In genomic region chr12:13182881-13183280, GRCh38 we compare ENCODE assay signal across 19 cellular contexts. TPM values are rescaled to one million over a fixed set of nuclear protein-coding genes. Genes with fewer than 3 reads are reported as not detected.
DNase-seq lines count a peak whose midpoint lies in the region; FAIRE-seq and TF ChIP-seq lines count a peak whose summit lies in the region.
"Had no signal": no experiment of that assay in that cellular context is flagged by ENCODE, and none has a peak within 500 bp of the region (broad histone marks: within the 10 kb centered on the region; RNA-seq: fewer than 3 reads in every experiment).

No MANE protein-coding gene starts in this region.

- H3K23ac ChIP-seq in H9 (ENCODE audit: insufficient read length, low read depth, low read length), result no peak overlapping the region

- H3K27ac Mint-ChIP-seq in H9 (no peak overlapping the region), type B pancreatic cell (peak overlapping the region; percentile 89)
- H3K27ac Mint-ChIP-seq: CD4-positive, CD25-positive, alpha-beta regulatory T cell; GM23338 had no signal

- no peaks in the 10 kb centered on the region for H4K20me1 ChIP-seq in H9 (ENCODE audit: control insufficient read depth, insufficient read depth, insufficient read length)
- H4K20me1 ChIP-seq in PC-9 (ENCODE audit: insufficient read depth), result no peaks in the 10 kb centered on the region

- H2BK15ac ChIP-seq in H9 (ENCODE audit: low read depth, low read length), result no peak overlapping the region

- CTCF ChIA-PET in PC-9 (lab: Charles Lee), result no interaction called here

- no peak overlapping the region for H2AK5ac ChIP-seq in H9 (ENCODE audit: insufficient read length, low read length)

- H3K9me2 ChIP-seq in PC-9 (ENCODE audit: insufficient read depth), result no peaks in the 10 kb centered on the region

- no peak overlapping the region for H4K91ac ChIP-seq in H9 (ENCODE audit: insufficient read length, low read depth, low read length)

- H2BK20ac ChIP-seq in H9 (ENCODE audit: low read depth, low read length, poor library complexity, severe bottlenecking), result no peak overlapping the region

- H3K9ac ChIP-seq in H9 (ENCODE audit: extremely low read depth, insufficient read length, low read length) (no peak overlapping the region), kidney (ENCODE audit: low read length in 2 of 2) (no peak overlapping the region)
- H3K9ac ChIP-seq: KMS-11 had no signal

- H3T11ph ChIP-seq in H9 (ENCODE audit: low read length), result no peak overlapping the region

- DNase-seq in H9 (peak; percentile 20), PC-9 (no peak), islet precursor cell (peak; percentile 43), type B pancreatic cell (ENCODE audit: extremely low spot score, unreplicated experiment) (no peak), NCI-H226 (no peak), HT-29 (ENCODE audit: low spot score) (no peak), kidney (no peak)
- DNase-seq: CD4-positive, CD25-positive, alpha-beta regulatory T cell; DMS153; MM.1S; NCI-H1694; NCI-H2029 treated with DMSO at 0.1 percent for 48 hours; NCI-H526 treated with DMSO at 0.1 percent for 48 hours; Peyer's patch; SHP77 treated with DMSO at 0.1 percent for 48 hours had no signal

- H3K4me1 Mint-ChIP-seq in H9, result peaks cover 26% of the 10 kb centered on the region in 2 experiments
- H3K4me1 Mint-ChIP-seq in type B pancreatic cell (ENCODE audit: unreplicated experiment), result peaks cover 11% of the 10 kb centered on the region

- H3K36me3 Mint-ChIP-seq in H9 (ENCODE audit: insufficient read depth in 1 of 3, low read depth in 3 of 3) (no peaks in the 10 kb centered on the region), type B pancreatic cell (no peaks in the 10 kb centered on the region)
- H3K36me3 Mint-ChIP-seq: CD4-positive, CD25-positive, alpha-beta regulatory T cell had no signal

- H3K56ac ChIP-seq in H9 (ENCODE audit: insufficient read length, low read depth, low read length), result no peak overlapping the region

- peaks cover 31% of the 10 kb centered on the region for H3F3A ChIP-seq in PC-9 (ENCODE audit: insufficient read depth, low read depth)

- H2BK5ac ChIP-seq in H9 (ENCODE audit: insufficient read length, low read length), result no peak overlapping the region

- BruUV-seq in PC-9 (replicated peaks; lab: Mats Ljungman, UMichigan), result no TSS peak

- H3K9me3 Mint-ChIP-seq in H9 (no peaks in the 10 kb centered on the region), type B pancreatic cell (peaks cover 3% of the 10 kb centered on the region)
- H3K9me3 Mint-ChIP-seq: GM23338 had no signal

- TF ChIP-seq CTCF in H9 (conservative IDR thresholded peaks at IDR 0.05) (no peak), PC-9 (conservative IDR thresholded peaks at IDR 0.05) (no peak), type B pancreatic cell (conservative IDR thresholded peaks at IDR 0.05) (no peak), kidney (IDR thresholded peaks at IDR 0.05; ENCODE audit: borderline replicate concordance, extremely low read depth, insufficient read depth) (no peak)

- no peaks in the 10 kb centered on the region for H3K79me1 ChIP-seq in H9 (ENCODE audit: insufficient read depth, low read depth, low read length, poor library complexity, severe bottlenecking)

- FAIRE-seq in kidney (lab: Jason Lieb, UNC), result no peak

- no peak overlapping the region for H3K4ac ChIP-seq in H9 (ENCODE audit: low read depth, low read length)

- H4K8ac ChIP-seq in H9 (replicated peaks; ENCODE audit: insufficient read length, low read depth, low read length), result no peak overlapping the region

- no peak overlapping the region for H3K18ac ChIP-seq in H9 (ENCODE audit: insufficient read length, low read depth, low read length)

- H2BK12ac ChIP-seq in H9 (ENCODE audit: insufficient read length, low read depth, low read length), result no peak overlapping the region

- H4K5ac ChIP-seq in H9 (ENCODE audit: insufficient read length, low read depth, low read length), result no peak overlapping the region

- H3K4me2 ChIP-seq in H9 (ENCODE audit: insufficient read depth, insufficient read length, low read length), result no peak overlapping the region
- H3K4me2 ChIP-seq in PC-9, result no peak overlapping the region
- H3K4me2 ChIP-seq: GM23338, KMS-11 had no signal

- H3K9me3 ChIP-seq in H9 (ENCODE audit: control insufficient read depth, low read depth, low read length) (no peaks in the 10 kb centered on the region), PC-9 (ENCODE audit: insufficient read depth, low read depth) (no peaks in the 10 kb centered on the region), kidney (ENCODE audit: control insufficient read depth in 1 of 2, low read length in 2 of 2) (no peaks in the 10 kb centered on the region)
- H3K9me3 ChIP-seq: HAP-1, Peyer's patch had no signal

- POLR2A ChIA-PET in PC-9 (lab: Charles Lee; ENCODE audit: unreplicated experiment), result interaction anchor here (1.0 kb wide), 1 partner anchor 14 kb away, joined by 4 read pairs; the partner anchor contains the start of gene EMP1

- WGBS in H9 (ENCODE audit: extremely low coverage, insufficient read length, low lambda C conversion rate), result no CpG with 5 or more reads among the region's 1 CpG

- no peak overlapping the region for H2AFZ ChIP-seq in H9 (ENCODE audit: low read length)
- H2AFZ ChIP-seq in PC-9, result no peak overlapping the region
- H2AFZ ChIP-seq: GM23338 had no signal

- no peaks in the 10 kb centered on the region for H3K27me3 Mint-ChIP-seq in H9 (ENCODE audit: low read depth)
- H3K27me3 Mint-ChIP-seq in type B pancreatic cell, result peaks cover 4% of the 10 kb centered on the region

- H3K27ac ChIP-seq in H9 (ENCODE audit: insufficient read length, low read depth, low read length), result no peak overlapping the region
- H3K27ac ChIP-seq in PC-9, result 0 out of 2 replicates have a peak overlapping the region, but pooled peaks have one; percentile 5
- no peak overlapping the region for H3K27ac ChIP-seq in kidney (ENCODE audit: low read depth in 2 of 2, low read length in 2 of 2)
- H3K27ac ChIP-seq: KMS-11, Peyer's patch, SK-N-MC had no signal

- H3K27me3 ChIP-seq in H9 (ENCODE audit: insufficient read depth, low read length) (no peaks in the 10 kb centered on the region), PC-9 (ENCODE audit: insufficient read depth, low read depth) (no peaks in the 10 kb centered on the region)
- H3K27me3 ChIP-seq: Peyer's patch had no signal

- no peak overlapping the region for H3K14ac ChIP-seq in H9 (ENCODE audit: insufficient read depth, low read length)

- H3K79me2 ChIP-seq in H9 (ENCODE audit: insufficient read depth, low read length), result no peaks in the 10 kb centered on the region
- H3K79me2 ChIP-seq in PC-9 (ENCODE audit: low read depth), result no peaks in the 10 kb centered on the region

- H2BK120ac ChIP-seq in H9 (ENCODE audit: low read depth, low read length, poor library complexity, severe bottlenecking), result no peak overlapping the region

- H3K4me1 ChIP-seq in H9 (ENCODE audit: insufficient read depth, low read length) (peaks cover 14% of the 10 kb centered on the region; the same call in 1 of the 2 replicates), PC-9 (replicated peaks; ENCODE audit: insufficient read depth) (peaks cover 72% of the 10 kb centered on the region), kidney (ENCODE audit: control insufficient read depth in 1 of 2, insufficient read depth in 1 of 2, low read depth in 1 of 2, low read length in 2 of 2) (peaks cover 0 to 5% of the 10 kb centered on the region in 2 donors)

- H3K36me3 ChIP-seq in PC-9 (ENCODE audit: low read depth), result no peaks in the 10 kb centered on the region
- no peaks in the 10 kb centered on the region for H3K36me3 ChIP-seq in kidney (ENCODE audit: control insufficient read depth in 1 of 2, insufficient read depth in 2 of 2, low read length in 2 of 2)
- H3K36me3 ChIP-seq: HAP-1, Peyer's patch had no signal

- intact Hi-C loops in PC-9 (cut with micrococcal nuclease; ENCODE audit: unreplicated experiment), result no loop called here
- intact Hi-C loops in kidney (cut with DNase I), result no loop called here

- H3K23me2 ChIP-seq in H9 (ENCODE audit: insufficient read length, low read depth, low read length, poor library complexity, severe bottlenecking), result no peaks in the 10 kb centered on the region

- no peak overlapping the region for H3K4me3 Mint-ChIP-seq in H9
- peak overlapping the region; percentile 13 for H3K4me3 Mint-ChIP-seq in type B pancreatic cell
- H3K4me3 Mint-ChIP-seq: CD4-positive, CD25-positive, alpha-beta regulatory T cell; GM23338 had no signal

- H3K4me3 ChIP-seq in PC-9, result no peak overlapping the region
- H3K4me3 ChIP-seq in kidney (ENCODE audit: low read length in 2 of 2), result no peak overlapping the region
- H3K4me3 ChIP-seq: GM23338, HAP-1, Peyer's patch, SK-N-MC had no signal

RNA-seq across cellular contexts. Expression of gene EMP1, which starts 13.6 kb away (rescaled TPM):
- 0.63 and 0.75 TPM in 2 replicates for total RNA-seq in H9 (2021)
- total RNA-seq in PC-9 (2021), result 542 and 909 TPM in 2 replicates
- total RNA-seq in type B pancreatic cell (ENCODE audit: low replicate concordance), result 340 and 2,561 TPM in 2 replicates
- 33.4 and 40.3 TPM in 2 replicates for total RNA-seq in HT-29 (2014; rRNA removed; shearing (Covaris generic))
- total RNA-seq in kidney, result 431 TPM
- polyA plus RNA-seq in kidney (ENCODE audit: insufficient read depth, low read depth, low replicate concordance), result 45.1 TPM

Comparison
In these comparisons a context has a peak if more than half of its experiments do, and no peak if none do; other contexts are left out.
1. DNase-seq: peak in H9 (single experiment) and islet precursor cell (single experiment); none in PC-9 (0 of 2), type B pancreatic cell (single experiment), NCI-H226 (single experiment), HT-29 (single experiment) and kidney (single experiment).
2. RNA of gene EMP1, which starts 13.6 kb away (total RNA-seq): 542 to 909 TPM in PC-9, 431 TPM in kidney (single experiment), 340 to 2,561 TPM in type B pancreatic cell and 33.4 to 40.3 TPM in HT-29; 0.63 to 0.75 TPM in H9; every median in the first group is over 10 times any median in the second.